31 cellular contexts compared by ENCODE assay signal in the genomic region with DNA sequence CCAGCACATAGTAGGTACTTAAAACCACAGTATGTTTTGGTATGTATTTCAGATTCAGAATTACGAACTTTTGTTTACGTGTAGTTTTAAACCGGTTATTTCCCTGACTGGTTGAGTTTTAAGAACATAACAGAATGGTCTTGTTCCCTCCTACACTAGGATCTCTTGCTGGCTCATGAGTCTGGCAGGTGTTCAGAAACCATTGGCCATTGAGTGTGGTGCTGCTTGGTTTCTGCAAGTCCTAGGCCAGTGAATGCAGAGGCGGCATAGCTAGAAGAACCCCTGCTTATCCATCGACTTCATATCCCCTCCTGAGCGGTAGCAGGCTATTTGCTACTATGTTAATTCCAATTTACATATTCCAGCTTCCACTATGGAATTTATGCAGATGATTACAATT.
A peak's percentile ranks its signal among the peaks of the same experiment; 100 is the strongest.
DNase-seq lines count a peak whose midpoint lies in the region; ATAC-seq and TF ChIP-seq lines count a peak whose summit lies in the region.
"Had no signal": no experiment of that assay in that cellular context is flagged by ENCODE, and none has a peak within 500 bp of the region (broad histone marks: within the 10 kb centered on the region; RNA-seq: fewer than 3 reads in every experiment).

No MANE protein-coding gene starts in this region.

- H3K4me3 ChIP-seq in tibial nerve (no peak overlapping the region), thyroid gland (replicated peaks in 1 of 3) (no peak overlapping the region)
- H3K4me3 ChIP-seq: esophagus squamous epithelium, heart left ventricle, lung, mucosa of descending colon, ovary, SJCRH30, tibial artery had no signal

- peak overlapping the region in 1 of 2 donors; percentile 42 for H3K27ac Mint-ChIP-seq in stimulated activated naive CD8-positive, alpha-beta T cell treated with anti-CD3 and anti-CD28 coated beads, Interleukin-15, amount 100 ng/mL, for 72 hours
- H3K27ac Mint-ChIP-seq: activated CD4-positive, alpha-beta T cell treated with anti-CD3 and anti-CD28 coated beads, Interleukin-2, amount 10 ng/mL, durations not matched to agents 7 days and 5 days; natural killer cell treated with Interleukin-12 subunit alpha and Interleukin-12 subunit beta and Interleukin-15 and Interleukin-18, amount 100 ng/mL, for 72 hours had no signal

- intact Hi-C loops in thyroid gland (cut with DNase I) = no loop called here

- H3K27me3 Mint-ChIP-seq in stimulated activated naive CD8-positive, alpha-beta T cell treated with anti-CD3 and anti-CD28 coated beads, Interleukin-15, amount 100 ng/mL, for 72 hours = no peaks in the 10 kb centered on the region
- H3K27me3 Mint-ChIP-seq: activated CD4-positive, alpha-beta T cell treated with anti-CD3 and anti-CD28 coated beads, Interleukin-2, amount 10 ng/mL, durations not matched to agents 7 days and 5 days; activated T-cell treated with anti-CD3 and anti-CD28 coated beads, Interleukin-2, amount 50 U/mL, for 24 hours; CD4-positive, CD25-positive, alpha-beta regulatory T cell; central memory CD8-positive, alpha-beta T cell; natural killer cell treated with Interleukin-12 subunit alpha and Interleukin-12 subunit beta and Interleukin-15 and Interleukin-18, amount 100 ng/mL, for 72 hours had no signal

- H3K9me3 Mint-ChIP-seq in stimulated activated naive CD8-positive, alpha-beta T cell treated with anti-CD3 and anti-CD28 coated beads, Interleukin-15, amount 100 ng/mL, for 72 hours = no peaks in the 10 kb centered on the region
- H3K9me3 Mint-ChIP-seq: activated CD4-positive, alpha-beta T cell treated with anti-CD3 and anti-CD28 coated beads, Interleukin-2, amount 10 ng/mL, durations not matched to agents 7 days and 5 days; activated T-cell treated with anti-CD3 and anti-CD28 coated beads, Interleukin-2, amount 50 U/mL, for 24 hours; CD4-positive, CD25-positive, alpha-beta regulatory T cell; central memory CD8-positive, alpha-beta T cell; natural killer cell treated with Interleukin-12 subunit alpha and Interleukin-12 subunit beta and Interleukin-15 and Interleukin-18, amount 100 ng/mL, for 72 hours had no signal

- CTCF ChIA-PET in RWPE1 (lab: Yijun Ruan, JAX) = interaction anchor here (1.7 to 6.3 kb wide), 2 partner anchors 9 to 251 kb away, joined by 7 to 75 read pairs; no protein-coding TSS in a partner anchor

- ATAC-seq in stimulated activated naive CD8-positive, alpha-beta T cell treated with anti-CD3 and anti-CD28 coated beads, Interleukin-15, amount 100 ng/mL, for 72 hours = no peak
- ATAC-seq: foreskin keratinocyte; heart left ventricle; mucosa of descending colon; natural killer cell treated with Interleukin-12 subunit alpha and Interleukin-12 subunit beta and Interleukin-15 and Interleukin-18, amount 100 ng/mL, for 72 hours had no signal

- peaks cover 8 to 90% (median 13%) of the 10 kb centered on the region in 3 donors for H3K36me3 ChIP-seq in tibial nerve
- H3K36me3 ChIP-seq in thyroid gland = peaks cover 43 to 53% of the 10 kb centered on the region in 2 donors
- H3K36me3 ChIP-seq: ovary had no signal

- POLR2A ChIA-PET in RWPE1 (lab: Yijun Ruan, JAX; ENCODE audit: low non-redundant PET) = no interaction called here

- TF ChIP-seq POLR2A in tibial nerve (IDR thresholded peaks at IDR 0.05) (no peak), thyroid gland (IDR thresholded peaks at IDR 0.05) (no peak)

- WGBS in tibial nerve, 2 donors = 85 to 90% methylated on average over 6 of the region's 6 CpGs
- WGBS in thyroid gland, 2 donors = 94 to 96% methylated on average over 6 of the region's 6 CpGs

- no peak overlapping the region for H3K4me3 Mint-ChIP-seq in stimulated activated naive CD8-positive, alpha-beta T cell treated with anti-CD3 and anti-CD28 coated beads, Interleukin-15, amount 100 ng/mL, for 72 hours
- H3K4me3 Mint-ChIP-seq: activated CD4-positive, alpha-beta T cell treated with anti-CD3 and anti-CD28 coated beads, Interleukin-2, amount 10 ng/mL, durations not matched to agents 7 days and 5 days; activated T-cell treated with anti-CD3 and anti-CD28 coated beads, Interleukin-2, amount 50 U/mL, for 24 hours; CD4-positive, CD25-positive, alpha-beta regulatory T cell; central memory CD8-positive, alpha-beta T cell; natural killer cell treated with Interleukin-12 subunit alpha and Interleukin-12 subunit beta and Interleukin-15 and Interleukin-18, amount 100 ng/mL, for 72 hours had no signal

- H3K27me3 ChIP-seq in tibial nerve (no peaks in the 10 kb centered on the region), thyroid gland (no peaks in the 10 kb centered on the region)
- H3K27me3 ChIP-seq: esophagus squamous epithelium, foreskin keratinocyte, heart left ventricle, ovary, SJCRH30, tibial artery had no signal

- DNase-seq in DMS53 (lab: John Stamatoyannopoulos, UW) = peak; percentile 16
- DNase-seq in DMS53 treated with DMSO at 0.1 percent for 48 hours (lab: John Stamatoyannopoulos, UW; ENCODE audit: unreplicated experiment) = no peak
- peak; percentile 14 for DNase-seq in midbrain (lab: John Stamatoyannopoulos, UW)
- no peak for DNase-seq in RWPE1 (ENCODE audit: low spot score)
- no peak for DNase-seq in tibial nerve (ENCODE audit: low spot score in 2 of 2)
- DNase-seq in thyroid gland = no peak
- DNase-seq in stimulated activated naive CD8-positive, alpha-beta T cell treated with anti-CD3 and anti-CD28 coated beads, Interleukin-15, amount 100 ng/mL, for 72 hours = no peak
- DNase-seq: 8988T; activated CD4-positive, alpha-beta T cell treated with anti-CD3 and anti-CD28 coated beads, Interleukin-2, amount 10 ng/mL, durations not matched to agents 7 days and 5 days; activated T-cell treated with anti-CD3 and anti-CD28 coated beads, Interleukin-2, amount 50 U/mL, for 24 hours; CD4-positive, CD25-positive, alpha-beta regulatory T cell; dermis blood vessel endothelial cell; esophagus squamous epithelium; foreskin keratinocyte; heart left ventricle; IMR-90; kidney glomerular epithelial cell; mucosa of descending colon; NCI-H1048; NCI-H1694; NCI-H446 treated with DMSO at 0.1 percent for 48 hours; ovary; SJCRH30; small intestine; stimulated activated naive CD4-positive, alpha-beta T cell treated with Interleukin-2 at 50 U/mL for 16 hours; tibial artery; WERI-Rb-1 had no signal

- H3K4me1 ChIP-seq in tibial nerve (no peaks in the 10 kb centered on the region), thyroid gland (peaks cover 0 to 6% of the 10 kb centered on the region in 2 donors)
- H3K4me1 ChIP-seq: foreskin keratinocyte, SJCRH30 had no signal

- TF ChIP-seq CTCF in RWPE1 (conservative IDR thresholded peaks at IDR 0.05; ENCODE audit: low read depth) (no peak), tibial nerve (IDR thresholded peaks at IDR 0.05) (no peak), thyroid gland (IDR thresholded peaks at IDR 0.05) (no peak)

- TF ChIP-seq EP300 in tibial nerve (IDR thresholded peaks at IDR 0.05) = no peak

- no peaks in the 10 kb centered on the region for H3K4me1 Mint-ChIP-seq in stimulated activated naive CD8-positive, alpha-beta T cell treated with anti-CD3 and anti-CD28 coated beads, Interleukin-15, amount 100 ng/mL, for 72 hours
- H3K4me1 Mint-ChIP-seq: activated CD4-positive, alpha-beta T cell treated with anti-CD3 and anti-CD28 coated beads, Interleukin-2, amount 10 ng/mL, durations not matched to agents 7 days and 5 days; CD4-positive, CD25-positive, alpha-beta regulatory T cell; central memory CD8-positive, alpha-beta T cell had no signal

- peak overlapping the region; percentile 13 for H3K27ac ChIP-seq in cingulate gyrus (ENCODE audit: low read depth, low read length)
- no peak overlapping the region for H3K27ac ChIP-seq in RWPE1
- no peak overlapping the region for H3K27ac ChIP-seq in tibial nerve
- H3K27ac ChIP-seq in thyroid gland = no peak overlapping the region
- H3K27ac ChIP-seq: esophagus squamous epithelium, foreskin keratinocyte, heart left ventricle, ovary, SJCRH30, tibial artery, WERI-Rb-1 had no signal

- no peaks in the 10 kb centered on the region for H3K9me3 ChIP-seq in tibial nerve
- no peaks in the 10 kb centered on the region for H3K9me3 ChIP-seq in thyroid gland
- H3K9me3 ChIP-seq: esophagus squamous epithelium, heart left ventricle, mucosa of descending colon, ovary, SJCRH30, tibial artery had no signal

Comparison
In these comparisons a context has a peak if more than half of its experiments do, and no peak if none do; other contexts are left out.
1. DNase-seq: peak in DMS53 (single experiment) and midbrain (single experiment); none in DMS53 treated with DMSO at 0.1 percent for 48 hours (single experiment), RWPE1 (single experiment), tibial nerve (0 of 2), thyroid gland (0 of 2) and stimulated activated naive CD8-positive, alpha-beta T cell treated with anti-CD3 and anti-CD28 coated beads, Interleukin-15, amount 100 ng/mL, for 72 hours (0 of 2).